ENCODE assay signal across 17 cellular contexts in the genomic region with DNA sequence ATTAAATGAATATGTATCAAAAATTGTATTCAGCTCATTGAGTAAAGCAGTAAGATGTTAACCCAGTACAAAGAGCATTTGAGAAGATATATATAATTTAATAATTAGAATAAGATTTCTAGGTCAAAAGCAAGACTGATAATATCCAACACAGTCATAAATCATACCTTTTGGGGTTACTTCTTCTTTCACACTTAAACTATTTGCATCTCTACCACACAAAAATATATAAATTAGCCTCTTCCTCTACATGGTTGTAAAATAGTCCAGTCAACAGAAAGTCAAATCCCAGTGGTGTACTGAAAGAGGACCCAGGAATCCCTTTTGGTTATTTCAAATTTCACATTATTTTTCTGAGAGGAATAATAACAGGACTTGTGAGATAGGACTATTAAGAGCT.
"Had no signal": no experiment of that assay in that cellular context is flagged by ENCODE, and none has a peak within 500 bp of the region (broad histone marks: within the 10 kb centered on the region; RNA-seq: fewer than 3 reads in every experiment).

No MANE protein-coding gene starts in this region.

- ATAC-seq: foreskin keratinocyte; heart left ventricle; naive thymus-derived CD8-positive, alpha-beta T cell had no signal

- H3K27ac ChIP-seq: coronary artery, foreskin keratinocyte, heart left ventricle, sigmoid colon, skin epidermis had no signal

- DNase-seq: effector CD4-positive, alpha-beta T cell; endodermal cell; erythroblast; foreskin keratinocyte; heart left ventricle; hippocampal formation; kidney glomerular epithelial cell; naive thymus-derived CD8-positive, alpha-beta T cell; posterior cingulate gyrus; sigmoid colon; stimulated activated CD4-positive, alpha-beta T cell treated with anti-CD3 and anti-CD28 coated beads, Interleukin-2, amount 100 ng/mL, for 24 hours; stimulated activated CD4-positive, alpha-beta T cell treated with anti-CD3 and anti-CD28 coated beads, Interleukin-4, amount 100 ng/mL, for 4 hours; stimulated activated naive CD4-positive, alpha-beta T cell treated with Interleukin-2 at 50 U/mL for 16 hours; trophoblast cell had no signal

- H3K4me3 ChIP-seq: coronary artery, heart left ventricle, sigmoid colon, skin epidermis had no signal

- H3K4me1 ChIP-seq: heart left ventricle, sigmoid colon had no signal

- H3K4me3 Mint-ChIP-seq: endodermal cell; naive thymus-derived CD8-positive, alpha-beta T cell; neural crest cell had no signal

- H3K4me1 Mint-ChIP-seq: endodermal cell, neural crest cell had no signal

- H3K27me3 ChIP-seq: foreskin keratinocyte, heart left ventricle, sigmoid colon had no signal

- H3K27ac Mint-ChIP-seq: endodermal cell; naive thymus-derived CD8-positive, alpha-beta T cell had no signal

- H3K36me3 Mint-ChIP-seq: naive thymus-derived CD8-positive, alpha-beta T cell had no signal
